22 cellular contexts compared by ENCODE assay signal in genomic region chr11:45133871-45134270, GRCh38.
"Had no signal": no experiment of that assay in that cellular context is flagged by ENCODE, and none has a peak within 500 bp of the region (broad histone marks: within the 10 kb centered on the region; RNA-seq: fewer than 3 reads in every experiment).

No MANE protein-coding gene starts in this region.

- H3K36me3 ChIP-seq: left lung, ovary, right atrium auricular region, suprapubic skin, transverse colon, upper lobe of right lung, vagina had no signal

- H3K27ac Mint-ChIP-seq: effector memory CD8-positive, alpha-beta T cell; naive thymus-derived CD8-positive, alpha-beta T cell; stimulated activated naive CD8-positive, alpha-beta T cell treated with anti-CD3 and anti-CD28 coated beads, Interleukin-15, amount 100 ng/mL, for 72 hours had no signal

- H3K4me1 Mint-ChIP-seq: naive thymus-derived CD8-positive, alpha-beta T cell; stimulated activated naive CD8-positive, alpha-beta T cell treated with anti-CD3 and anti-CD28 coated beads, Interleukin-15, amount 100 ng/mL, for 72 hours had no signal

- H3K4me1 ChIP-seq: left lung, right atrium auricular region, suprapubic skin, transverse colon, upper lobe of right lung, vagina had no signal

- H3K4me3 Mint-ChIP-seq: effector memory CD8-positive, alpha-beta T cell; naive thymus-derived CD8-positive, alpha-beta T cell; stimulated activated naive CD8-positive, alpha-beta T cell treated with anti-CD3 and anti-CD28 coated beads, Interleukin-15, amount 100 ng/mL, for 72 hours had no signal

- DNase-seq: cortex of kidney; effector memory CD8-positive, alpha-beta T cell; erythroblast; left cardiac atrium; left lung; naive thymus-derived CD8-positive, alpha-beta T cell; occipital lobe; ovary; posterior cingulate gyrus; stimulated activated CD4-positive, alpha-beta T cell treated with anti-CD3 and anti-CD28 coated beads, Interleukin-12 subunit alpha, Interleukin-12 subunit beta, amount 100 ng/mL, for 4 hours; stimulated activated CD4-positive, alpha-beta T cell treated with anti-CD3 and anti-CD28 coated beads, Interleukin-1b, Interleukin-23, amount 100 ng/mL, for 48 hours; stimulated activated CD4-positive, alpha-beta T cell treated with anti-CD3 and anti-CD28 coated beads, Interleukin-4, amount 100 ng/mL, for 1 hour; stimulated activated CD8-positive, alpha-beta memory T cell treated with anti-CD3 and anti-CD28 coated beads, Interleukin-4, amount 100 ng/mL, for 48 hours; stimulated activated naive CD4-positive, alpha-beta T cell; stimulated activated naive CD8-positive, alpha-beta T cell treated with anti-CD3 and anti-CD28 coated beads, Interleukin-15, amount 100 ng/mL, for 72 hours; transverse colon; upper lobe of right lung had no signal

- H3K27me3 ChIP-seq: ovary, right atrium auricular region, vagina had no signal

- H3K4me2 ChIP-seq: smooth muscle cell had no signal

- ATAC-seq: effector memory CD8-positive, alpha-beta T cell; left cardiac atrium; left lung; naive thymus-derived CD8-positive, alpha-beta T cell; sciatic nerve; stimulated activated naive CD8-positive, alpha-beta T cell treated with anti-CD3 and anti-CD28 coated beads, Interleukin-15, amount 100 ng/mL, for 72 hours; upper lobe of right lung had no signal

- H3K9me3 ChIP-seq: left lung, ovary, suprapubic skin, transverse colon, upper lobe of right lung, vagina had no signal

- H3K4me3 ChIP-seq: left lung, ovary, right atrium auricular region, smooth muscle cell, suprapubic skin, transverse colon, upper lobe of right lung, vagina had no signal

- H3K9me3 Mint-ChIP-seq: effector memory CD8-positive, alpha-beta T cell; stimulated activated naive CD8-positive, alpha-beta T cell treated with anti-CD3 and anti-CD28 coated beads, Interleukin-15, amount 100 ng/mL, for 72 hours had no signal

- H3K27ac ChIP-seq: left lung, ovary, right atrium auricular region, suprapubic skin, transverse colon, upper lobe of right lung, vagina had no signal
